ENCODE assay signal across 1 cellular context in genomic region chr19:47113446-47114348, GRCh38.
TF ChIP-seq lines count a peak whose summit lies in the region.

TSS of gene ZC3H4 (minus strand) at chr19:47113776. CDS start at chr19:47112584, 1,192 bp downstream.

TF ChIP-seq in A549, 52 proteins besides CTCF, POLR2A, EP300 and RAD21 (continued from another document):
- TF ChIP-seq REST (IDR thresholded peaks at IDR 0.05): peak; percentile 27
TF ChIP-seq in A549: peak in this region for 10.
